In the genomic region with DNA sequence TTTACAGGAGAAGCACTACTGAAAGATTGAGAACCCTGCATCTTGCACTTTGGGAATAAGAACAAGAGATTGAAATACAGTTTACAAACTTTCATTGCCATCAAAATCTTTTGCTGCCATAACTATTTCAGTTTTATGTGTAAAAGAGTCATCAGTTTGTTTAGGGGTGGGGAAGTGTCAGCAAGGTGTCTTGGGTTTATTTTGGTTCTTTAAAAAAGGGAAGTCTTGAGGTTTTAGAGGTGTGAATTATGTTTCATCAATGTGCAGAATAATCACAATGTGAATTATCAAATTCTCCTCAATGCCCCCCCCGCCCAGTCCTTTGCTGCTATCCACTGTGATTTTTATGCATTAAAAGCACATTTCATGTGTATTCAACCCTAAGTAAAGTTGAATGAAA, we compare ENCODE assay signal across 33 cellular contexts.
"Had no signal": no experiment of that assay in that cellular context is flagged by ENCODE, and none has a peak within 500 bp of the region (broad histone marks: within the 10 kb centered on the region; RNA-seq: fewer than 3 reads in every experiment).

No MANE protein-coding gene starts in this region.

- H3K27ac ChIP-seq: adrenal gland, body of pancreas, esophagus muscularis mucosa, foreskin keratinocyte, gastrocnemius medialis had no signal

- H3K9me3 ChIP-seq: adrenal gland, body of pancreas, esophagus muscularis mucosa, gastrocnemius medialis had no signal

- H3K4me3 ChIP-seq: adrenal gland, body of pancreas, esophagus muscularis mucosa, gastrocnemius medialis had no signal

- DNase-seq: activated CD4-positive, alpha-beta memory T cell treated with anti-CD3 and anti-CD28 coated beads for 36 hours; activated CD4-positive, alpha-beta T cell treated with anti-CD3 and anti-CD28 coated beads for 36 hours; activated CD4-positive, alpha-beta T cell treated with anti-CD3 and anti-CD28 coated beads, Interleukin-2, amount 10 ng/mL, durations not matched to agents 24 days and 14 days; activated CD4-positive, CD25-positive, alpha-beta regulatory T cell; activated CD4-positive, CD25-positive, alpha-beta regulatory T cell treated with anti-CD3 and anti-CD28 coated beads, Interleukin-2, amount 50 U/mL, for 72 hours; activated CD8-positive, alpha-beta memory T cell treated with anti-CD3 and anti-CD28 coated beads, Interleukin-2, amount 10 ng/mL, durations not matched to agents 7 days and 5 days; activated CD8-positive, alpha-beta memory T cell treated with anti-CD3 and anti-CD28 coated beads, Interleukin-2, amount 50 U/mL, for 4 hours; activated CD8-positive, alpha-beta T cell treated with anti-CD3 and anti-CD28 coated beads, Interleukin-2, amount 10 ng/mL, durations not matched to agents 7 days and 5 days; activated effector memory CD4-positive, alpha-beta T cell treated with anti-CD3 and anti-CD28 coated beads, Interleukin-2, amount 50 U/mL, for 16 hours; activated naive CD4-positive, alpha-beta T cell treated with anti-CD3 and anti-CD28 coated beads for 36 hours; activated naive CD8-positive, alpha-beta T cell treated with anti-CD3 and anti-CD28 coated beads for 36 hours; activated naive CD8-positive, alpha-beta T cell treated with anti-CD3 and anti-CD28 coated beads, Interleukin-2, amount 50 U/mL, for 24 hours; activated T-cell treated with anti-CD3 and anti-CD28 coated beads, Interleukin-2, amount 50 U/mL, for 1 hour; activated T-cell treated with anti-CD3 and anti-CD28 coated beads, Interleukin-2, amount 50 U/mL, for 48 hours; adrenal gland; amygdala; aorta; body of pancreas; caudate nucleus; cortex of kidney; dermis blood vessel endothelial cell; effector CD4-positive, alpha-beta T cell; effector memory CD8-positive, alpha-beta T cell; erythroblast; foreskin keratinocyte; gastrocnemius medialis; glutamatergic neuron; T-helper 2 cell had no signal

- ATAC-seq: activated CD4-positive, alpha-beta T cell treated with anti-CD3 and anti-CD28 coated beads for 36 hours; activated CD8-positive, alpha-beta memory T cell treated with anti-CD3 and anti-CD28 coated beads, Interleukin-2, amount 10 ng/mL, durations not matched to agents 7 days and 5 days; activated CD8-positive, alpha-beta T cell treated with anti-CD3 and anti-CD28 coated beads, Interleukin-2, amount 10 ng/mL, durations not matched to agents 7 days and 5 days; activated naive CD8-positive, alpha-beta T cell treated with anti-CD3 and anti-CD28 coated beads, Interleukin-2, amount 50 U/mL, for 24 hours; body of pancreas; effector memory CD8-positive, alpha-beta T cell; foreskin keratinocyte; gastrocnemius medialis had no signal

- H3K27ac Mint-ChIP-seq: activated CD4-positive, alpha-beta memory T cell treated with anti-CD3 and anti-CD28 coated beads for 36 hours; activated CD4-positive, alpha-beta T cell treated with anti-CD3 and anti-CD28 coated beads for 36 hours; activated CD4-positive, alpha-beta T cell treated with anti-CD3 and anti-CD28 coated beads, Interleukin-2, amount 10 ng/mL, durations not matched to agents 24 days and 14 days; activated CD8-positive, alpha-beta memory T cell treated with anti-CD3 and anti-CD28 coated beads, Interleukin-2, amount 10 ng/mL, durations not matched to agents 7 days and 5 days; activated CD8-positive, alpha-beta T cell treated with anti-CD3 and anti-CD28 coated beads, Interleukin-2, amount 10 ng/mL, durations not matched to agents 7 days and 5 days; activated naive CD4-positive, alpha-beta T cell treated with anti-CD3 and anti-CD28 coated beads for 36 hours; activated naive CD4-positive, alpha-beta T cell treated with anti-CD3 and anti-CD28 coated beads, Interleukin-2, amount 50 U/mL, for 24 hours; activated naive CD8-positive, alpha-beta T cell treated with anti-CD3 and anti-CD28 coated beads for 36 hours; activated naive CD8-positive, alpha-beta T cell treated with anti-CD3 and anti-CD28 coated beads, Interleukin-2, amount 50 U/mL, for 24 hours; activated T-helper 1 cell treated with anti-CD3 and anti-CD28 coated beads, Interleukin-12 subunit alpha, Interleukin-12 subunit beta, Interleukin-2, Interleukin-4 antibody, amounts not matched to agents 30 ng/mL and 10 ng/mL and 1 ng/mL, durations not matched to agents 14 hours and 24 hours and 36 hours; activated T-helper 2 cell treated with anti-CD3 and anti-CD28 coated beads, Interferon-gamma antibody, Interleukin-2, Interleukin-4, amounts not matched to agents 10 μg/mL and 5 μg/mL and 100 μg/mL, durations not matched to agents 14 hours and 24 hours and 36 hours; effector memory CD8-positive, alpha-beta T cell had no signal

- H3K27me3 Mint-ChIP-seq: activated CD4-positive, alpha-beta memory T cell treated with anti-CD3 and anti-CD28 coated beads for 36 hours; activated CD4-positive, alpha-beta T cell treated with anti-CD3 and anti-CD28 coated beads for 36 hours; activated CD4-positive, alpha-beta T cell treated with anti-CD3 and anti-CD28 coated beads, Interleukin-2, amount 10 ng/mL, durations not matched to agents 24 days and 14 days; activated naive CD8-positive, alpha-beta T cell treated with anti-CD3 and anti-CD28 coated beads for 36 hours; activated naive CD8-positive, alpha-beta T cell treated with anti-CD3 and anti-CD28 coated beads, Interleukin-2, amount 50 U/mL, for 24 hours; effector memory CD8-positive, alpha-beta T cell had no signal

- H3K9me3 Mint-ChIP-seq: activated CD4-positive, alpha-beta memory T cell treated with anti-CD3 and anti-CD28 coated beads for 36 hours; activated CD4-positive, alpha-beta T cell treated with anti-CD3 and anti-CD28 coated beads, Interleukin-2, amount 10 ng/mL, durations not matched to agents 24 days and 14 days; activated naive CD4-positive, alpha-beta T cell treated with anti-CD3 and anti-CD28 coated beads for 36 hours; activated naive CD4-positive, alpha-beta T cell treated with anti-CD3 and anti-CD28 coated beads, Interleukin-2, amount 50 U/mL, for 24 hours; activated naive CD8-positive, alpha-beta T cell treated with anti-CD3 and anti-CD28 coated beads for 36 hours; activated naive CD8-positive, alpha-beta T cell treated with anti-CD3 and anti-CD28 coated beads, Interleukin-2, amount 50 U/mL, for 24 hours; activated T-helper 1 cell treated with anti-CD3 and anti-CD28 coated beads, Interleukin-12 subunit alpha, Interleukin-12 subunit beta, Interleukin-2, Interleukin-4 antibody, amounts not matched to agents 30 ng/mL and 10 ng/mL and 1 ng/mL, durations not matched to agents 14 hours and 24 hours and 36 hours; activated T-helper 2 cell treated with anti-CD3 and anti-CD28 coated beads, Interferon-gamma antibody, Interleukin-2, Interleukin-4, amounts not matched to agents 10 μg/mL and 5 μg/mL and 100 μg/mL, durations not matched to agents 14 hours and 24 hours and 36 hours; effector memory CD8-positive, alpha-beta T cell had no signal

- H3K27me3 ChIP-seq: adrenal gland, body of pancreas, esophagus muscularis mucosa, foreskin keratinocyte, gastrocnemius medialis had no signal

- H3K4me1 Mint-ChIP-seq: activated CD8-positive, alpha-beta memory T cell treated with anti-CD3 and anti-CD28 coated beads, Interleukin-2, amount 10 ng/mL, durations not matched to agents 7 days and 5 days; activated naive CD4-positive, alpha-beta T cell treated with anti-CD3 and anti-CD28 coated beads, Interleukin-2, amount 50 U/mL, for 24 hours; activated naive CD8-positive, alpha-beta T cell treated with anti-CD3 and anti-CD28 coated beads, Interleukin-2, amount 50 U/mL, for 24 hours had no signal

- FAIRE-seq: colon had no signal

- H3K36me3 Mint-ChIP-seq: activated CD4-positive, alpha-beta memory T cell treated with anti-CD3 and anti-CD28 coated beads for 36 hours; activated CD8-positive, alpha-beta memory T cell treated with anti-CD3 and anti-CD28 coated beads, Interleukin-2, amount 10 ng/mL, durations not matched to agents 7 days and 5 days; activated naive CD4-positive, alpha-beta T cell treated with anti-CD3 and anti-CD28 coated beads, Interleukin-2, amount 50 U/mL, for 24 hours had no signal

- H3K4me3 Mint-ChIP-seq: activated CD4-positive, alpha-beta memory T cell treated with anti-CD3 and anti-CD28 coated beads for 36 hours; activated CD4-positive, alpha-beta T cell treated with anti-CD3 and anti-CD28 coated beads for 36 hours; activated CD4-positive, alpha-beta T cell treated with anti-CD3 and anti-CD28 coated beads, Interleukin-2, amount 10 ng/mL, durations not matched to agents 24 days and 14 days; activated CD8-positive, alpha-beta memory T cell treated with anti-CD3 and anti-CD28 coated beads, Interleukin-2, amount 10 ng/mL, durations not matched to agents 7 days and 5 days; activated CD8-positive, alpha-beta T cell treated with anti-CD3 and anti-CD28 coated beads, Interleukin-2, amount 10 ng/mL, durations not matched to agents 7 days and 5 days; activated naive CD4-positive, alpha-beta T cell treated with anti-CD3 and anti-CD28 coated beads for 36 hours; activated naive CD4-positive, alpha-beta T cell treated with anti-CD3 and anti-CD28 coated beads, Interleukin-2, amount 50 U/mL, for 24 hours; activated naive CD8-positive, alpha-beta T cell treated with anti-CD3 and anti-CD28 coated beads for 36 hours; activated naive CD8-positive, alpha-beta T cell treated with anti-CD3 and anti-CD28 coated beads, Interleukin-2, amount 50 U/mL, for 24 hours; activated T-helper 1 cell treated with anti-CD3 and anti-CD28 coated beads, Interleukin-12 subunit alpha, Interleukin-12 subunit beta, Interleukin-2, Interleukin-4 antibody, amounts not matched to agents 30 ng/mL and 10 ng/mL and 1 ng/mL, durations not matched to agents 14 hours and 24 hours and 36 hours; effector memory CD8-positive, alpha-beta T cell had no signal
